8 cellular contexts compared by ENCODE assay signal in the genomic region with DNA sequence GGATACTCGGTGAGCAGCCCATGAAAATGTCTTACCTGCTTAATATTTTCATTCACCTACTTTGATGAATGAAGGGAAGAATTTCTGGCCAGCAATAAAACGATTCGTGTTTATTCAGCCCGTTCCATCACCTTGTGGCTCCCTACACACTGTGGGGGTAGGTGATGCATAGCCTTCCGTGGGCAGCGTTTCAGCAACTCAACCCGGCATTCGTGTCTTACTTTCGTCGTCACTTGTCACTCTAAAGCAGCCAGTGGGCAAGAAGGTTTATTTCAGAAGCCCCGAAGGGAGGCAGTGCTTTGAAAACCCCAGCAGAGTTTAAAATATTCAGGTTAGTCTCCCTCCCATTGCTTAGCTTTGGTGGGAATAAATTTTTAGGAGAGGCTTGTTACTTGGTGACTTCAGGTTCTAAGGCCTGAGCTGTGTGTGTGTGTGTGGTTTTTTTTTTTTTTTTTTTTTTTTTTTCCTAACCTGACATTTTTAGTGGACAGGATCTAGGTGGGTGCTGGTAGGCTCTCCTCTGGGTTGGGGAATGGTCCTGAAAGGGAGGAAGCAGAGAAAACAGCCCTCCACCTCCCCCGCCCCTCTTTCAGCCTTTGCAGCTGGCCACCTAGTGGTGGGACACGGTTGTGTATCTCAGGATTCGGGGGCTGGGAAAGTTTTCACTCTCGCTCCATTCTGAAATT. TPM values are rescaled to one million over a fixed set of nuclear protein-coding genes. Genes with fewer than 3 reads are reported as not detected.
DNase-seq lines count a peak whose midpoint lies in the region; ATAC-seq and TF ChIP-seq lines count a peak whose summit lies in the region.

No MANE protein-coding gene starts in this region.

- intact Hi-C loops in adrenal gland (cut with DNase I) (loop anchor here in 1 of 2 donors (5.0 to 10.0 kb wide), 2 partner anchors 63 to 396 kb away; no protein-coding TSS in a partner anchor), heart right ventricle (cut with DNase I) (loop anchor here in 7 of 10 donors (2.0 to 10.0 kb wide), 7 partner anchors 43 to 236 kb away; no protein-coding TSS in a partner anchor), posterior cingulate gyrus (cut with DNase I) (loop anchor here (5.0 kb wide), 1 partner anchor 42 kb away; the partner anchor contains the start of gene SFXN4), vagina (cut with DNase I) (loop anchor here (5.0 kb wide), 2 partner anchors 43 to 233 kb away; no protein-coding TSS in a partner anchor)

- H3F3A ChIP-seq in SK-N-SH (replicated peaks; ENCODE audit: insufficient read depth) = peaks cover 30% of the 10 kb centered on the region

- H3K4me3 ChIP-seq in AG10803 (ENCODE audit: low read length) = peak overlapping the region; percentile 91
- no peak overlapping the region for H3K4me3 ChIP-seq in H7 (ENCODE audit: insufficient read depth, low read depth, low read length)
- H3K4me3 ChIP-seq in SK-N-SH (ENCODE audit: low read depth in 2 of 2, low read length in 1 of 2) = peak overlapping the region; percentile 91
- peak overlapping the region in 2 of 4 donors; percentile 43 to 99 for H3K4me3 ChIP-seq in adrenal gland
- peak overlapping the region; percentile 72 to 99 (median 95) for H3K4me3 ChIP-seq in heart right ventricle
- H3K4me3 ChIP-seq in vagina = peak overlapping the region; percentile 88 to 94

- POLR2A ChIA-PET in SK-N-SH (lab: Yijun Ruan, JAX) = interaction anchor here (0.7 to 1.1 kb wide), 3 partner anchors 13 to 118 kb away, joined by 3 to 4 read pairs (median 4); no protein-coding TSS in a partner anchor

- TF ChIP-seq EP300 in SK-N-SH (IDR thresholded peaks at IDR 0.05; ENCODE audit: borderline replicate concordance in 1 of 2, low read depth in 1 of 2, low read length in 1 of 2) = no peak

- TF ChIP-seq POLR2A in adrenal gland (IDR thresholded peaks at IDR 0.05) (no peak), vagina (IDR thresholded peaks at IDR 0.05) (no peak)

- peak overlapping the region; percentile 97 for H3K4me2 ChIP-seq in SK-N-SH

- H3K9me3 ChIP-seq in SK-N-SH (no peaks in the 10 kb centered on the region), adrenal gland (replicated peaks in 1 of 3) (no peaks in the 10 kb centered on the region), heart right ventricle (no peaks in the 10 kb centered on the region), vagina (no peaks in the 10 kb centered on the region)

- peaks cover 52% of the 10 kb centered on the region for H3K79me2 ChIP-seq in SK-N-SH (ENCODE audit: insufficient read depth)

- peak; percentile 84 for TF ChIP-seq CTCF in AG10803 (conservative IDR thresholded peaks at IDR 0.05; ENCODE audit: low read length)
- peak; percentile 88 for TF ChIP-seq CTCF in SK-N-SH (IDR thresholded peaks at IDR 0.05)
- TF ChIP-seq CTCF in adrenal gland (IDR thresholded peaks at IDR 0.05) = peak; percentile 57 to 82 (median 77)
- peak; percentile 71 to 82 (median 77) for TF ChIP-seq CTCF in heart right ventricle (IDR thresholded peaks at IDR 0.05)
- peak; percentile 50 to 83 (median 60) for TF ChIP-seq CTCF in vagina (IDR thresholded peaks at IDR 0.05)

- H3K9me2 ChIP-seq in SK-N-SH = no peaks in the 10 kb centered on the region

- peaks cover 29 to 43% of the 10 kb centered on the region in 2 experiments for H3K4me1 ChIP-seq in SK-N-SH (ENCODE audit: control insufficient read depth in 1 of 2, insufficient read depth in 2 of 2, low read depth in 1 of 2, low read length in 1 of 2)
- H3K4me1 ChIP-seq in adrenal gland (replicated peaks in 1 of 2) = peaks cover 16 to 57% of the 10 kb centered on the region in 2 donors
- H3K4me1 ChIP-seq in heart right ventricle = peaks cover 6 to 74% (median 67%) of the 10 kb centered on the region in 9 donors
- peaks cover 61% of the 10 kb centered on the region for H3K4me1 ChIP-seq in vagina

- WGBS in SK-N-SH (ENCODE audit: low lambda C conversion rate) = 7% methylated on average over 14 of the region's 15 CpGs
- WGBS in adrenal gland, 4 donors = 13 to 25% (median 15%) methylated on average over 14 to 15 of the region's 15 CpGs
- 2 to 4% methylated on average over 15 of the region's 15 CpGs for WGBS in heart right ventricle, 2 donors

- peak in 4 of 8 donors; percentile 25 to 50 (median 26) for ATAC-seq in heart right ventricle
- no peak for ATAC-seq in HG03025 (IDR thresholded peaks at IDR 0.05; ENCODE audit: low FRiP score, unreplicated experiment)

- no peaks in the 10 kb centered on the region for H3K36me3 ChIP-seq in H7 (replicated peaks; ENCODE audit: control insufficient read depth, insufficient read depth, low read length)
- H3K36me3 ChIP-seq in SK-N-SH (replicated peaks in 1 of 2; ENCODE audit: control insufficient read depth in 1 of 2, insufficient read depth in 2 of 2, low read length in 1 of 2) = no peaks in the 10 kb centered on the region
- no peaks in the 10 kb centered on the region for H3K36me3 ChIP-seq in adrenal gland (replicated peaks in 1 of 2)
- H3K36me3 ChIP-seq in heart right ventricle = peaks cover 0 to 21% (median 0%) of the 10 kb centered on the region in 9 donors
- H3K36me3 ChIP-seq in vagina = no peaks in the 10 kb centered on the region

- H3K27me3 ChIP-seq in H7 (ENCODE audit: control insufficient read depth, insufficient read depth, low read length) (peaks cover 16% of the 10 kb centered on the region), SK-N-SH (ENCODE audit: insufficient read depth) (no peaks in the 10 kb centered on the region), adrenal gland (no peaks in the 10 kb centered on the region), heart right ventricle (no peaks in the 10 kb centered on the region), vagina (no peaks in the 10 kb centered on the region)

- peak overlapping the region; percentile 67 to 98 for H3K27ac ChIP-seq in SK-N-SH (ENCODE audit: low read depth in 2 of 2, low read length in 1 of 2)
- H3K27ac ChIP-seq in adrenal gland = peak overlapping the region; percentile 7 to 99 (median 51)
- H3K27ac ChIP-seq in heart right ventricle = peak overlapping the region; percentile 84 to 100 (median 98)
- peak overlapping the region; percentile 96 for H3K27ac ChIP-seq in vagina

- DNase-seq in AG10803 (ENCODE audit: low read depth) = peak; percentile 66
- DNase-seq in H7 = peak; percentile 86
- DNase-seq in SK-N-SH = peak; percentile 71
- DNase-seq in adrenal gland = peak; percentile 47 to 84 (median 67)
- peak; percentile 61 to 84 for DNase-seq in heart right ventricle
- DNase-seq in posterior cingulate gyrus = peak in 9 of 10 donors; percentile 22 to 92 (median 65)
- DNase-seq in vagina (ENCODE audit: extremely low spot score in 2 of 2) = no peak

- no peaks in the 10 kb centered on the region for H4K20me1 ChIP-seq in SK-N-SH (ENCODE audit: insufficient read depth)

- H2AFZ ChIP-seq in SK-N-SH (ENCODE audit: low read depth) = peak overlapping the region; percentile 65

- CTCF ChIA-PET in SK-N-SH (lab: Yijun Ruan, JAX) = interaction anchor here (0.8 to 15.4 kb wide), 29 partner anchors 9 to 542 kb away, joined by 3 to 505 read pairs (median 5); no protein-coding TSS in a partner anchor

- peak; percentile 52 for TF ChIP-seq RAD21 in SK-N-SH (IDR thresholded peaks at IDR 0.05; ENCODE audit: low read length)

- H3K9ac ChIP-seq in SK-N-SH = peak overlapping the region; percentile 74

TF ChIP-seq in SK-N-SH, 30 proteins besides CTCF, POLR2A, EP300 and RAD21 (continues in another document):
- TF ChIP-seq RFX5 (IDR thresholded peaks at IDR 0.05; ENCODE audit: low read length) (no peak), RCOR1 (IDR thresholded peaks at IDR 0.05; ENCODE audit: low read length) (peak; percentile 39; the same call in 1 of the 2 replicates), FOXJ3 (CRISPR knock-in tag; IDR thresholded peaks at IDR 0.05) (no peak), CHD2 (IDR thresholded peaks at IDR 0.05; ENCODE audit: low read length, partially characterized antibody) (peak; percentile 58), MXI1 (IDR thresholded peaks at IDR 0.05; ENCODE audit: low read depth, low read length) (peak; percentile 55; the same call in 1 of the 2 replicates), FOSL2 (IDR thresholded peaks at IDR 0.05; ENCODE audit: borderline replicate concordance, low read depth) (no peak), NFIC (IDR thresholded peaks at IDR 0.05; ENCODE audit: borderline replicate concordance) (no peak), SMC3 (IDR thresholded peaks at IDR 0.05; ENCODE audit: low read depth, low read length) (peak; percentile 54), JUND (IDR thresholded peaks at IDR 0.05) (no peak), ELF1 (IDR thresholded peaks at IDR 0.05) (no peak), TAF1 (IDR thresholded peaks at IDR 0.05; ENCODE audit: borderline replicate concordance, low read depth, low read length) (no peak), SIN3A (IDR thresholded peaks at IDR 0.05; ENCODE audit: borderline replicate concordance, low read depth, low read length) (0 out of 2 replicates have a peak, but pooled peaks have one; percentile 34), TCF12 (IDR thresholded peaks at IDR 0.05) (no peak)

RNA-seq across cellular contexts. Expression of gene GRK5, which starts 1.8 kb away (rescaled TPM):
- total RNA-seq in H7 (2014; rRNA removed; shearing (Covaris generic)) = 1.2 and 1.7 TPM in 2 replicates
- polyA plus RNA-seq in SK-N-SH (2012; rRNA removed) = 9.5 and 12.1 TPM in 2 replicates
- polyA plus RNA-seq in SK-N-SH (2012; cell fraction: cytosol; rRNA removed) = 8.9 and 11.6 TPM in 2 replicates
- polyA plus RNA-seq in SK-N-SH (2012; cell fraction: nucleus; rRNA removed) = 10.3 and 10.8 TPM in 2 replicates
- 10 to 100 TPM; 13.8 to 96.4 (median 21.5) TPM for total RNA-seq in adrenal gland
- 10 to 100 TPM in 1 of 3 donors, 1 to 10 TPM in 2; 9.3 to 68.4 (median 9.8) TPM for polyA plus RNA-seq in adrenal gland
- total RNA-seq in heart right ventricle = 10 to 100 TPM; 11.8 to 80.5 (median 32.5) TPM
- 10 to 100 TPM; 19.4 to 20.2 TPM for polyA plus RNA-seq in heart right ventricle
- 16.5 TPM for total RNA-seq in vagina

RNA-seq across cellular contexts. Expression of gene PRDX3, which starts 30.6 kb away (rescaled TPM):
- total RNA-seq in H7 (2014; rRNA removed; shearing (Covaris generic)) = 411 and 445 TPM in 2 replicates
- polyA plus RNA-seq in SK-N-SH (2012; rRNA removed) (193 and 278 TPM in 2 replicates), adrenal gland (100 to 1,000 TPM; 150 to 596 (median 200) TPM), heart right ventricle (100 to 1,000 TPM in 1 of 2 donors, 10 to 100 TPM in 1; 75.4 to 185 TPM)
- polyA plus RNA-seq in SK-N-SH (2012; cell fraction: cytosol; rRNA removed) = 306 and 319 TPM in 2 replicates
- 64.2 and 128 TPM in 2 replicates for polyA plus RNA-seq in SK-N-SH (2012; cell fraction: nucleus; rRNA removed)
- total RNA-seq in adrenal gland (100 to 1,000 TPM; 306 to 628 (median 425) TPM), heart right ventricle (100 to 1,000 TPM; 217 to 323 (median 286) TPM), vagina (83.2 TPM)

RNA-seq across cellular contexts. Expression of gene SFXN4, which starts 43.7 kb away (rescaled TPM):
- 15.3 and 24.6 TPM in 2 replicates for total RNA-seq in H7 (2014; rRNA removed; shearing (Covaris generic))
- 24.2 and 32.0 TPM in 2 replicates for polyA plus RNA-seq in SK-N-SH (2012; rRNA removed)
- 23.0 and 33.1 TPM in 2 replicates for polyA plus RNA-seq in SK-N-SH (2012; cell fraction: cytosol; rRNA removed)
- polyA plus RNA-seq in SK-N-SH (2012; cell fraction: nucleus; rRNA removed) = 67.8 and 86.1 TPM in 2 replicates
- total RNA-seq in adrenal gland = 10 to 100 TPM; 31.0 to 55.7 (median 45.8) TPM
- 100 to 1,000 TPM in 2 of 3 donors, 10 to 100 TPM in 1; 53.6 to 135 (median 102) TPM for polyA plus RNA-seq in adrenal gland
- 10 to 100 TPM; 32.3 to 53.1 (median 43.3) TPM for total RNA-seq in heart right ventricle
- polyA plus RNA-seq in heart right ventricle = 10 to 100 TPM; 65.6 to 95.2 TPM
- 12.3 TPM for total RNA-seq in vagina

Comparison
In these comparisons a context has a peak if more than half of its experiments do, and no peak if none do; other contexts are left out.
1. DNase-seq: peak in AG10803 (single experiment), H7 (single experiment), SK-N-SH (single experiment), adrenal gland (7 of 7), heart right ventricle (2 of 2) and posterior cingulate gyrus (9 of 10); none in vagina (0 of 2).
2. Peak in every context shown above with its lines, with median percentiles within 50 percentile points of each other: CTCF ChIP-seq and H3K27ac ChIP-seq.